ENCODE assay signal across 12 cellular contexts in genomic region chr1:1065940-1066304, GRCh38. TPM values are rescaled to one million over a fixed set of nuclear protein-coding genes. Genes with fewer than 3 reads are reported as not detected.
DNase-seq lines count a peak whose midpoint lies in the region; ATAC-seq, FAIRE-seq and TF ChIP-seq lines count a peak whose summit lies in the region.
"Not testable (repeated sequence)": the region's sequence is repeated elsewhere in the genome, so short reads cannot be mapped to it uniquely, and the experiment has no call there.
"Had no signal": no experiment of that assay in that cellular context is flagged by ENCODE, and none has a peak within 500 bp of the region (broad histone marks: within the 10 kb centered on the region; RNA-seq: fewer than 3 reads in every experiment).

No MANE protein-coding gene starts in this region.

- peak overlapping the region; percentile 25; the same call in 1 of the 2 replicates for H3K27ac ChIP-seq in 22Rv1
- H3K27ac ChIP-seq in GM12878 (ENCODE audit: control insufficient read depth, insufficient read depth), result not testable (repeated sequence)

- POLR2A ChIA-PET in activated CD8-positive, alpha-beta T cell treated with anti-CD3 and anti-CD28 coated beads for 36 hours (lab: Charles Lee), result interaction anchor here (1.3 to 2.2 kb wide), 2 partner anchors 16 to 33 kb away, joined by 4 to 6 read pairs; no protein-coding TSS in a partner anchor
- POLR2A ChIA-PET in GM12878 (lab: Charles Lee), result interaction anchor here (1.1 kb wide), 1 partner anchor 57 kb away, joined by 4 read pairs; no protein-coding TSS in a partner anchor

- not testable (repeated sequence) for H3K4me3 Mint-ChIP-seq in T-helper 1 cell treated with Interleukin-12 subunit alpha and Interleukin-12 subunit beta and Interleukin-4 antibody, amounts not matched to agents 30 μg/mL and 1 μg/mL, for 36 hours; stimulated activated memory B cell treated with anti-CD40 and anti-IgM and Interleukin-4, amounts not matched to agents 10 μg/mL and 1 μg/mL and 100 μg/mL, for 72 hours
- H3K4me3 Mint-ChIP-seq in activated CD8-positive, alpha-beta T cell treated with anti-CD3 and anti-CD28 coated beads for 36 hours, result peak overlapping the region; percentile 66
- H3K4me3 Mint-ChIP-seq in activated T-helper 1 cell treated with anti-CD3 and anti-CD28 coated beads, Interleukin-12 subunit alpha, Interleukin-12 subunit beta, Interleukin-2, Interleukin-4 antibody, amounts not matched to agents 30 ng/mL and 10 ng/mL and 1 ng/mL, durations not matched to agents 14 hours and 24 hours and 36 hours, result peak overlapping the region; percentile 3
- H3K4me3 Mint-ChIP-seq in natural killer cell, result peak overlapping the region; percentile 45

- 70% methylated on average over 11 of the region's 11 CpGs for WGBS in GM12878 (ENCODE audit: insufficient coverage, insufficient replicate concordance, low lambda C conversion rate, missing lambda C conversion rate)

- not testable (repeated sequence) for H3K36me3 ChIP-seq in GM12878 (ENCODE audit: control insufficient read depth in 2 of 2, insufficient read depth in 2 of 2, low read length in 1 of 2)

- peaks cover 29% of the 10 kb centered on the region for H3K4me1 ChIP-seq in GM12878 (ENCODE audit: control insufficient read depth, insufficient read depth, low read length)

- not testable (repeated sequence) for H3K27me3 ChIP-seq in GM12878 (replicated peaks in 1 of 2; ENCODE audit: control insufficient read depth in 2 of 2, insufficient read depth in 2 of 2, low read length in 1 of 2)

- not testable (repeated sequence) for H3K4me2 ChIP-seq in GM12878 (ENCODE audit: control insufficient read depth, insufficient read depth)

- not testable (repeated sequence) for H3K9me3 ChIP-seq in GM12878 (replicated peaks; ENCODE audit: control insufficient read depth, insufficient read depth, low read length)

- ATAC-seq in activated CD8-positive, alpha-beta T cell treated with anti-CD3 and anti-CD28 coated beads for 36 hours; GM12878; natural killer cell; stimulated activated memory B cell treated with anti-CD40 and anti-IgM and Interleukin-4, amounts not matched to agents 10 μg/mL and 1 μg/mL and 100 μg/mL, for 72 hours: not testable (repeated sequence)

- in situ Hi-C loops in GM12878 (cut with MboI), result not testable (repeated sequence)

- CTCF ChIA-PET in activated CD8-positive, alpha-beta T cell treated with anti-CD3 and anti-CD28 coated beads for 36 hours (lab: Charles Lee), result interaction anchor here (3.3 kb wide), 1 partner anchor 82 kb away, joined by 25 read pairs; no protein-coding TSS in a partner anchor
- CTCF ChIA-PET in GM12878 (lab: Yijun Ruan, JAX), result interaction anchor here (5.7 to 8.7 kb wide), 2 partner anchors 34 to 81 kb away, joined by 71 to 83 read pairs; no protein-coding TSS in a partner anchor

- not testable (repeated sequence) for H3K4me3 ChIP-seq in GM12878

- not testable (repeated sequence) for TF ChIP-seq EP300 in GM12878 (IDR thresholded peaks at IDR 0.05; ENCODE audit: borderline replicate concordance in 1 of 2, control insufficient read depth in 1 of 2, low read depth in 2 of 2, low read length in 2 of 2)

- not testable (repeated sequence) for H3K4me1 Mint-ChIP-seq in T-helper 1 cell treated with Interleukin-12 subunit alpha and Interleukin-12 subunit beta and Interleukin-4 antibody, amounts not matched to agents 30 μg/mL and 1 μg/mL, for 36 hours (ENCODE audit: low read depth); activated T-helper 1 cell treated with anti-CD3 and anti-CD28 coated beads, Interleukin-12 subunit alpha, Interleukin-12 subunit beta, Interleukin-2, Interleukin-4 antibody, amounts not matched to agents 30 ng/mL and 10 ng/mL and 1 ng/mL, durations not matched to agents 14 hours and 24 hours and 36 hours (ENCODE audit: low read depth)
- H3K4me1 Mint-ChIP-seq in activated CD8-positive, alpha-beta T cell treated with anti-CD3 and anti-CD28 coated beads for 36 hours (ENCODE audit: low read depth), result peaks cover 35% of the 10 kb centered on the region
- peaks cover 0 to 12% of the 10 kb centered on the region in 2 donors for H3K4me1 Mint-ChIP-seq in natural killer cell
- peaks cover 55% of the 10 kb centered on the region for H3K4me1 Mint-ChIP-seq in stimulated activated memory B cell treated with anti-CD40 and anti-IgM and Interleukin-4, amounts not matched to agents 10 μg/mL and 1 μg/mL and 100 μg/mL, for 72 hours

- RAD21 ChIA-PET in GM12878 (lab: Charles Lee; ENCODE audit: unreplicated experiment), result not testable (repeated sequence)

- DNase-seq in activated CD8-positive, alpha-beta T cell treated with anti-CD3 and anti-CD28 coated beads for 36 hours; activated T-helper 1 cell treated with anti-CD3 and anti-CD28 coated beads, Interleukin-12 subunit alpha, Interleukin-12 subunit beta, Interleukin-2, Interleukin-4 antibody, amounts not matched to agents 30 ng/mL and 10 ng/mL and 1 ng/mL, durations not matched to agents 14 hours and 24 hours and 36 hours (ENCODE audit: low spot score); GM12878 (ENCODE audit: low read depth, low spot score); natural killer cell: not testable (repeated sequence)

- not testable (repeated sequence) for TF ChIP-seq RAD21 in GM12878 (IDR thresholded peaks at IDR 0.05; ENCODE audit: insufficient read depth, low read depth, low read length)

- SMC1A ChIA-PET in GM12878 (lab: Charles Lee; ENCODE audit: uncharacterized antibody, unreplicated experiment), result interaction anchor here (1.7 kb wide), 1 partner anchor 80 kb away, joined by 4 read pairs; no protein-coding TSS in a partner anchor

- intact Hi-C loops in activated CD8-positive, alpha-beta T cell treated with anti-CD3 and anti-CD28 coated beads for 36 hours (cut with micrococcal nuclease); activated T-helper 1 cell treated with anti-CD3 and anti-CD28 coated beads, Interleukin-12 subunit alpha, Interleukin-12 subunit beta, Interleukin-2, Interleukin-4 antibody, amounts not matched to agents 30 ng/mL and 10 ng/mL and 1 ng/mL, durations not matched to agents 14 hours and 24 hours and 36 hours (cut with micrococcal nuclease); natural killer cell (cut with micrococcal nuclease): not testable (repeated sequence)
- intact Hi-C loops in GM12878 (cut with micrococcal nuclease; ENCODE audit: unreplicated experiment), result loop anchor here (10.0 kb wide), 1 partner anchor 161 kb away; no protein-coding TSS in a partner anchor

- not testable (repeated sequence) for TF ChIP-seq CTCF in 22Rv1 (IDR thresholded peaks at IDR 0.05); activated CD8-positive, alpha-beta T cell treated with anti-CD3 and anti-CD28 coated beads for 36 hours (IDR thresholded peaks at IDR 0.05); GM12878 (IDR thresholded peaks at IDR 0.05 in 2 of 3, conservative IDR thresholded peaks at IDR 0.05 in 1 of 3; ENCODE audit: control insufficient read depth in 2 of 3, extremely low read depth in 1 of 3, insufficient read depth in 1 of 3, low read depth in 3 of 3, low read length in 3 of 3); natural killer cell (IDR thresholded peaks at IDR 0.05)

- not testable (repeated sequence) for H2AFZ ChIP-seq in GM12878 (ENCODE audit: control insufficient read depth, low read depth, low read length)

- peak; percentile 95 for FAIRE-seq in G401.6 (lab: Jason Lieb, UNC)
- not testable (repeated sequence) for FAIRE-seq in GM12878 (lab: Jason Lieb, UNC)

- H3K36me3 Mint-ChIP-seq in T-helper 1 cell treated with Interleukin-12 subunit alpha and Interleukin-12 subunit beta and Interleukin-4 antibody, amounts not matched to agents 30 μg/mL and 1 μg/mL, for 36 hours (ENCODE audit: low read depth); activated T-helper 1 cell treated with anti-CD3 and anti-CD28 coated beads, Interleukin-12 subunit alpha, Interleukin-12 subunit beta, Interleukin-2, Interleukin-4 antibody, amounts not matched to agents 30 ng/mL and 10 ng/mL and 1 ng/mL, durations not matched to agents 14 hours and 24 hours and 36 hours (ENCODE audit: low read depth); natural killer cell; stimulated activated memory B cell treated with anti-CD40 and anti-IgM and Interleukin-4, amounts not matched to agents 10 μg/mL and 1 μg/mL and 100 μg/mL, for 72 hours: not testable (repeated sequence)
- peaks cover 35% of the 10 kb centered on the region for H3K36me3 Mint-ChIP-seq in activated CD8-positive, alpha-beta T cell treated with anti-CD3 and anti-CD28 coated beads for 36 hours (ENCODE audit: low read depth)

- not testable (repeated sequence) for H4K20me1 ChIP-seq in GM12878 (ENCODE audit: control insufficient read depth, insufficient read depth)

- TSS peak; percentile 93 for BruUV-seq in GM12878 (replicated peaks; lab: Mats Ljungman, UMichigan)

- not testable (repeated sequence) for H3K9ac ChIP-seq in GM12878 (ENCODE audit: control insufficient read depth, insufficient read depth, low read length)

- peak overlapping the region; percentile 7 for H3K27ac Mint-ChIP-seq in T-helper 1 cell treated with Interleukin-12 subunit alpha and Interleukin-12 subunit beta and Interleukin-4 antibody, amounts not matched to agents 30 μg/mL and 1 μg/mL, for 36 hours
- peak overlapping the region; percentile 57 for H3K27ac Mint-ChIP-seq in activated CD8-positive, alpha-beta T cell treated with anti-CD3 and anti-CD28 coated beads for 36 hours
- H3K27ac Mint-ChIP-seq in activated T-helper 1 cell treated with anti-CD3 and anti-CD28 coated beads, Interleukin-12 subunit alpha, Interleukin-12 subunit beta, Interleukin-2, Interleukin-4 antibody, amounts not matched to agents 30 ng/mL and 10 ng/mL and 1 ng/mL, durations not matched to agents 14 hours and 24 hours and 36 hours, result not testable (repeated sequence)
- H3K27ac Mint-ChIP-seq in natural killer cell, result peak overlapping the region in 1 of 2 donors; percentile 57
- peak overlapping the region; percentile 26 for H3K27ac Mint-ChIP-seq in stimulated activated memory B cell treated with anti-CD40 and anti-IgM and Interleukin-4, amounts not matched to agents 10 μg/mL and 1 μg/mL and 100 μg/mL, for 72 hours

- not testable (repeated sequence) for H3K27me3 Mint-ChIP-seq in T-helper 1 cell treated with Interleukin-12 subunit alpha and Interleukin-12 subunit beta and Interleukin-4 antibody, amounts not matched to agents 30 μg/mL and 1 μg/mL, for 36 hours (ENCODE audit: low read depth); activated CD8-positive, alpha-beta T cell treated with anti-CD3 and anti-CD28 coated beads for 36 hours; activated T-helper 1 cell treated with anti-CD3 and anti-CD28 coated beads, Interleukin-12 subunit alpha, Interleukin-12 subunit beta, Interleukin-2, Interleukin-4 antibody, amounts not matched to agents 30 ng/mL and 10 ng/mL and 1 ng/mL, durations not matched to agents 14 hours and 24 hours and 36 hours (ENCODE audit: insufficient read depth); stimulated activated memory B cell treated with anti-CD40 and anti-IgM and Interleukin-4, amounts not matched to agents 10 μg/mL and 1 μg/mL and 100 μg/mL, for 72 hours
- H3K27me3 Mint-ChIP-seq in natural killer cell (ENCODE audit: low read depth in 2 of 2), result peaks cover 0 to 13% of the 10 kb centered on the region in 2 donors

- H3K9me3 Mint-ChIP-seq in T-helper 1 cell treated with Interleukin-12 subunit alpha and Interleukin-12 subunit beta and Interleukin-4 antibody, amounts not matched to agents 30 μg/mL and 1 μg/mL, for 36 hours; activated CD8-positive, alpha-beta T cell treated with anti-CD3 and anti-CD28 coated beads for 36 hours; activated T-helper 1 cell treated with anti-CD3 and anti-CD28 coated beads, Interleukin-12 subunit alpha, Interleukin-12 subunit beta, Interleukin-2, Interleukin-4 antibody, amounts not matched to agents 30 ng/mL and 10 ng/mL and 1 ng/mL, durations not matched to agents 14 hours and 24 hours and 36 hours; natural killer cell; stimulated activated memory B cell treated with anti-CD40 and anti-IgM and Interleukin-4, amounts not matched to agents 10 μg/mL and 1 μg/mL and 100 μg/mL, for 72 hours: not testable (repeated sequence)

- not testable (repeated sequence) for TF ChIP-seq POLR2A in GM12878 (IDR thresholded peaks at IDR 0.05; ENCODE audit: low read depth, low read length)

- H3K79me2 ChIP-seq in GM12878 (ENCODE audit: control insufficient read depth, insufficient read depth, low read length), result not testable (repeated sequence)

RNA-seq across cellular contexts. Expression of gene RNF223, which starts 8.2 kb away (rescaled TPM):
- not detected for total RNA-seq in activated CD8-positive, alpha-beta T cell treated with anti-CD3 and anti-CD28 coated beads for 36 hours
- total RNA-seq in activated T-helper 1 cell treated with anti-CD3 and anti-CD28 coated beads, Interleukin-12 subunit alpha, Interleukin-12 subunit beta, Interleukin-2, Interleukin-4 antibody, amounts not matched to agents 30 ng/mL and 10 ng/mL and 1 ng/mL, durations not matched to agents 14 hours and 24 hours and 36 hours, result 0.10 TPM in 1 of 2 replicates, not detected in the other
- total RNA-seq in GM12878 (2013; cell fraction: nucleolus; rRNA removed), result 0.33 TPM in 1 of 2 replicates, not detected in the other
- 0.06 TPM in 1 of 2 replicates, not detected in the other for total RNA-seq in GM12878 (2014; rRNA removed)
- total RNA-seq in GM12878 (2014; rRNA removed; fragmentation: Illumina TruSeq; extraction: Trizol), result not detected in 2 replicates
- total RNA-seq in GM12878 (2021), result not detected in 2 replicates
- not detected for polyA plus RNA-seq in GM12878 (2011; ENCODE audit: low read depth)
- not detected in 2 replicates for polyA plus RNA-seq in GM12878 (2011; rRNA removed)
- not detected in 2 replicates for polyA plus RNA-seq in GM12878 (2011; cell fraction: cytosol; rRNA removed)
- not detected in 2 replicates for polyA plus RNA-seq in GM12878 (2011; cell fraction: nucleus; rRNA removed)
- 0.11 and 0.21 TPM in 2 replicates for polyA plus RNA-seq in GM12878 (2012)
- not detected in 2 replicates for polyA plus RNA-seq in GM12878 (2014; fragmentation: Illumina TruSeq; extraction: Trizol)
- not detected for polyA plus RNA-seq in GM12878 (2014; fragmentation: Nextera tagmentation; extraction: Ambion mirVana)
- not detected in 2 replicates for polyA plus RNA-seq in GM12878 (2014; rRNA removed)
- polyA plus RNA-seq in GM12878 (2016; fragmentation: Nextera tagmentation; extraction: Ambion mirVana), result not detected
- polyA minus RNA-seq in GM12878 (2011; rRNA and poly(A)+ RNA removed), result not detected in 2 replicates
- polyA minus RNA-seq in GM12878 (2011; cell fraction: cytosol; rRNA and poly(A)+ RNA removed), result not detected in 2 replicates
- not detected in 2 replicates for polyA minus RNA-seq in GM12878 (2011; cell fraction: nucleus; rRNA and poly(A)+ RNA removed)
- not detected for total RNA-seq in natural killer cell
- total RNA-seq: H4, M059J, SJCRH30 had no signal
- polyA plus RNA-seq: IgD-negative memory B cell had no signal

RNA-seq across cellular contexts. Expression of gene AGRN, which starts 46.0 kb away (rescaled TPM):
- total RNA-seq in activated CD8-positive, alpha-beta T cell treated with anti-CD3 and anti-CD28 coated beads for 36 hours, result 10 to 100 TPM; 64.9 to 68.0 TPM
- 25.8 and 30.3 TPM in 2 replicates for total RNA-seq in activated T-helper 1 cell treated with anti-CD3 and anti-CD28 coated beads, Interleukin-12 subunit alpha, Interleukin-12 subunit beta, Interleukin-2, Interleukin-4 antibody, amounts not matched to agents 30 ng/mL and 10 ng/mL and 1 ng/mL, durations not matched to agents 14 hours and 24 hours and 36 hours
- total RNA-seq in GM12878 (2013; cell fraction: nucleolus; rRNA removed), result 203 and 241 TPM in 2 replicates
- total RNA-seq in GM12878 (2014; rRNA removed) (10.0 and 11.0 TPM in 2 replicates), GM12878 (2014; rRNA removed; fragmentation: Illumina TruSeq; extraction: Trizol) (3.1 and 3.6 TPM in 2 replicates), GM12878 (2021) (40.4 and 41.8 TPM in 2 replicates), natural killer cell (1 to 10 TPM; 4.1 to 5.0 (median 4.6) TPM)
- polyA plus RNA-seq in GM12878 (2011; ENCODE audit: low read depth), result 16.8 TPM
- polyA plus RNA-seq in GM12878 (2011; rRNA removed) (13.3 and 21.7 TPM in 2 replicates), GM12878 (2014; fragmentation: Illumina TruSeq; extraction: Trizol) (5.0 and 6.3 TPM in 2 replicates), GM12878 (2014; fragmentation: Nextera tagmentation; extraction: Ambion mirVana) (under 1 TPM; 0.02 TPM), GM12878 (2014; rRNA removed) (23.7 and 25.1 TPM in 2 replicates), GM12878 (2016; fragmentation: Nextera tagmentation; extraction: Ambion mirVana) (under 1 TPM; 0.95 to 0.96 TPM)
- polyA plus RNA-seq in GM12878 (2011; cell fraction: cytosol; rRNA removed), result 32.2 and 37.6 TPM in 2 replicates
- polyA plus RNA-seq in GM12878 (2011; cell fraction: nucleus; rRNA removed), result 468 and 475 TPM in 2 replicates
- 33.2 and 37.4 TPM in 2 replicates for polyA plus RNA-seq in GM12878 (2012)
- 27.1 and 40.5 TPM in 2 replicates for polyA minus RNA-seq in GM12878 (2011; rRNA and poly(A)+ RNA removed)
- 25.4 and 29.5 TPM in 2 replicates for polyA minus RNA-seq in GM12878 (2011; cell fraction: cytosol; rRNA and poly(A)+ RNA removed)
- 65.0 and 71.8 TPM in 2 replicates for polyA minus RNA-seq in GM12878 (2011; cell fraction: nucleus; rRNA and poly(A)+ RNA removed)

RNA-seq across cellular contexts. Expression of gene C1orf159, which starts 50.0 kb away (rescaled TPM):
- 10 to 100 TPM; 17.5 to 20.3 TPM for total RNA-seq in activated CD8-positive, alpha-beta T cell treated with anti-CD3 and anti-CD28 coated beads for 36 hours
- 30.0 and 30.3 TPM in 2 replicates for total RNA-seq in activated T-helper 1 cell treated with anti-CD3 and anti-CD28 coated beads, Interleukin-12 subunit alpha, Interleukin-12 subunit beta, Interleukin-2, Interleukin-4 antibody, amounts not matched to agents 30 ng/mL and 10 ng/mL and 1 ng/mL, durations not matched to agents 14 hours and 24 hours and 36 hours
- 49.9 and 52.4 TPM in 2 replicates for total RNA-seq in GM12878 (2013; cell fraction: nucleolus; rRNA removed)
- total RNA-seq in GM12878 (2014; rRNA removed) (12.2 and 16.8 TPM in 2 replicates), GM12878 (2014; rRNA removed; fragmentation: Illumina TruSeq; extraction: Trizol) (2.3 and 3.0 TPM in 2 replicates), GM12878 (2021) (15.5 and 18.7 TPM in 2 replicates), natural killer cell (10 to 100 TPM; 19.6 to 25.1 (median 21.5) TPM)
- 3.3 TPM for polyA plus RNA-seq in GM12878 (2011; ENCODE audit: low read depth)
- polyA plus RNA-seq in GM12878 (2011; rRNA removed) (1.9 and 5.1 TPM in 2 replicates), GM12878 (2014; fragmentation: Illumina TruSeq; extraction: Trizol) (0.24 and 1.3 TPM in 2 replicates), GM12878 (2014; fragmentation: Nextera tagmentation; extraction: Ambion mirVana) (under 1 TPM; 0.11 to 0.44 TPM), GM12878 (2014; rRNA removed) (23.4 TPM in 2 replicates), GM12878 (2016; fragmentation: Nextera tagmentation; extraction: Ambion mirVana) (10 to 100 TPM; 10.9 to 12.1 TPM)
- 7.7 and 14.7 TPM in 2 replicates for polyA plus RNA-seq in GM12878 (2011; cell fraction: cytosol; rRNA removed)
- polyA plus RNA-seq in GM12878 (2011; cell fraction: nucleus; rRNA removed), result 75.7 and 94.5 TPM in 2 replicates
- 8.7 and 10.2 TPM in 2 replicates for polyA plus RNA-seq in GM12878 (2012)
- polyA minus RNA-seq in GM12878 (2011; rRNA and poly(A)+ RNA removed), result 2.0 and 6.2 TPM in 2 replicates
- polyA minus RNA-seq in GM12878 (2011; cell fraction: cytosol; rRNA and poly(A)+ RNA removed), result 4.1 and 5.5 TPM in 2 replicates
- polyA minus RNA-seq in GM12878 (2011; cell fraction: nucleus; rRNA and poly(A)+ RNA removed), result 12.5 and 19.2 TPM in 2 replicates

RNA-seq across cellular contexts. Expression of gene ISG15, which starts 52.6 kb away (rescaled TPM):
- total RNA-seq in activated CD8-positive, alpha-beta T cell treated with anti-CD3 and anti-CD28 coated beads for 36 hours, result 100 to 1,000 TPM in 1 of 2 experiments, 10 to 100 TPM in 1; 94.5 to 102 TPM
- 52.9 and 53.7 TPM in 2 replicates for total RNA-seq in activated T-helper 1 cell treated with anti-CD3 and anti-CD28 coated beads, Interleukin-12 subunit alpha, Interleukin-12 subunit beta, Interleukin-2, Interleukin-4 antibody, amounts not matched to agents 30 ng/mL and 10 ng/mL and 1 ng/mL, durations not matched to agents 14 hours and 24 hours and 36 hours
- 7.8 and 8.2 TPM in 2 replicates for total RNA-seq in GM12878 (2013; cell fraction: nucleolus; rRNA removed)
- total RNA-seq in GM12878 (2014; rRNA removed) (357 and 384 TPM in 2 replicates), GM12878 (2014; rRNA removed; fragmentation: Illumina TruSeq; extraction: Trizol) (72.7 and 74.1 TPM in 2 replicates), GM12878 (2021) (282 and 338 TPM in 2 replicates), natural killer cell (10 to 100 TPM; 17.0 to 56.9 (median 50.2) TPM)
- 95.7 TPM for polyA plus RNA-seq in GM12878 (2011; ENCODE audit: low read depth)
- polyA plus RNA-seq in GM12878 (2011; rRNA removed) (108 and 314 TPM in 2 replicates), GM12878 (2014; fragmentation: Illumina TruSeq; extraction: Trizol) (1.3 and 7.8 TPM in 2 replicates), GM12878 (2014; fragmentation: Nextera tagmentation; extraction: Ambion mirVana) (100 to 1,000 TPM in 1 of 2 experiments, 10 to 100 TPM in 1; 68.9 to 126 TPM), GM12878 (2014; rRNA removed) (378 and 409 TPM in 2 replicates), GM12878 (2016; fragmentation: Nextera tagmentation; extraction: Ambion mirVana) (100 to 1,000 TPM; 266 to 307 TPM)
- polyA plus RNA-seq in GM12878 (2011; cell fraction: cytosol; rRNA removed), result 516 and 935 TPM in 2 replicates
- polyA plus RNA-seq in GM12878 (2011; cell fraction: nucleus; rRNA removed), result 365 and 403 TPM in 2 replicates
- 362 and 375 TPM in 2 replicates for polyA plus RNA-seq in GM12878 (2012)
- 73.1 and 231 TPM in 2 replicates for polyA minus RNA-seq in GM12878 (2011; rRNA and poly(A)+ RNA removed)
- polyA minus RNA-seq in GM12878 (2011; cell fraction: cytosol; rRNA and poly(A)+ RNA removed), result 81.3 and 93.7 TPM in 2 replicates
- polyA minus RNA-seq in GM12878 (2011; cell fraction: nucleus; rRNA and poly(A)+ RNA removed), result 59.8 and 76.6 TPM in 2 replicates
